In genomic region chr5:10876345-10876744, GRCh38 we compare ENCODE assay signal across 1 cellular context.
TF ChIP-seq lines count a peak whose summit lies in the region.

No MANE protein-coding gene starts in this region.

TF ChIP-seq in SK-N-SH, 30 proteins besides CTCF, POLR2A, EP300 and RAD21 (continued from another document):
- TF ChIP-seq USF2 (IDR thresholded peaks at IDR 0.05; ENCODE audit: borderline replicate concordance, low read depth, low read length) (no peak), MAX (IDR thresholded peaks at IDR 0.05; ENCODE audit: low read depth) (no peak), EZH2phosphoT487 (IDR thresholded peaks at IDR 0.05; ENCODE audit: borderline replicate concordance, low read depth) (no peak), GATA2 (CRISPR knock-in tag; IDR thresholded peaks at IDR 0.05) (no peak), IRF3 (IDR thresholded peaks at IDR 0.05; ENCODE audit: low read depth, low read length) (no peak), NRF1 (IDR thresholded peaks at IDR 0.05; ENCODE audit: low read depth, low read length) (no peak), TEAD4 (IDR thresholded peaks at IDR 0.05; ENCODE audit: borderline replicate concordance, insufficient read depth) (no peak)
